Comparison of ENCODE assay signal across 24 cellular contexts in the genomic region with DNA sequence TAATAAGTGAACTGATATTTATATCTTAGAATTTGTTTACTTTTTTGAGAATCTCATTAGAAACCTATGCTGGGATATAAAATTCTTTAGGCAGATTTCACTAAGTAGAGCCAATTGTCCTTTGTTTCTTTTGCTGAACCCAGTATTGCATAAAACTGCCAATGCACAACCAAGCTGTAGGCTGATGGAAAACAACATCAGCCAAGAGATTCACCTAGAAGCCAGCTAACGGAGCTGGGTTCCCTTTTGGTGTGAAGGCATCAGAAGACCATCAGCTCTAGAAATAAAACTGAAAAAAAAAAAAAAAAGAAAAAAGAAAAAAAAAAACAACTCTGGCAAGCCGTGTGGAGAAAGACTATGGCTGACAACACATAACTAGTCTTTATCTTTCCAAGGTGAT.
"Had no signal": no experiment of that assay in that cellular context is flagged by ENCODE, and none has a peak within 500 bp of the region (broad histone marks: within the 10 kb centered on the region; RNA-seq: fewer than 3 reads in every experiment).

No MANE protein-coding gene starts in this region.

- H3K4me3 ChIP-seq: colonic mucosa, esophagus muscularis mucosa, gastroesophageal sphincter, mucosa of descending colon, pancreas, smooth muscle cell, suprapubic skin, thyroid gland had no signal

- H3K4me2 ChIP-seq: smooth muscle cell had no signal

- H3K27me3 ChIP-seq: colonic mucosa, esophagus muscularis mucosa, foreskin keratinocyte, gastroesophageal sphincter, neutrophil, suprapubic skin, thyroid gland had no signal

- H3K36me3 ChIP-seq: colonic mucosa, esophagus muscularis mucosa, gastroesophageal sphincter, neutrophil, pancreas, suprapubic skin, thyroid gland had no signal

- H3K27ac ChIP-seq: colonic mucosa, esophagus muscularis mucosa, foreskin keratinocyte, neutrophil, pancreas, suprapubic skin, thyroid gland had no signal

- H3K4me1 ChIP-seq: colonic mucosa, foreskin keratinocyte, pancreas, suprapubic skin had no signal

- H3K9me3 ChIP-seq: colonic mucosa, esophagus muscularis mucosa, gastroesophageal sphincter, mucosa of descending colon, neutrophil, pancreas, suprapubic skin, thyroid gland had no signal

- DNase-seq: colonic mucosa; effector CD8-positive, alpha-beta T cell; foreskin keratinocyte; hypothalamus; immature natural killer cell; kidney glomerular epithelial cell; mesenchymal stem cell; mucosa of descending colon; naive B cell; pancreas; retina; stimulated activated CD4-positive, alpha-beta T cell treated with anti-CD3 and anti-CD28 coated beads, Interleukin-12 subunit alpha, Interleukin-12 subunit beta, amount 100 ng/mL, for 4 hours; stimulated activated CD4-positive, alpha-beta T cell treated with anti-CD3 and anti-CD28 coated beads, Interleukin-1b, Interleukin-23, amount 100 ng/mL, for 48 hours; stimulated activated CD4-positive, alpha-beta T cell treated with anti-CD3 and anti-CD28 coated beads, Interleukin-4, amount 100 ng/mL, for 1 hour; stimulated activated CD8-positive, alpha-beta memory T cell treated with anti-CD3 and anti-CD28 coated beads, Interleukin-4, amount 100 ng/mL, for 48 hours; stimulated activated naive CD4-positive, alpha-beta T cell; stimulated activated naive CD8-positive, alpha-beta T cell treated with anti-CD3 and anti-CD28 coated beads, Interleukin-15, amount 100 ng/mL, for 72 hours had no signal

- ATAC-seq: foreskin keratinocyte; gastroesophageal sphincter; mucosa of descending colon; sciatic nerve; stimulated activated naive CD8-positive, alpha-beta T cell treated with anti-CD3 and anti-CD28 coated beads, Interleukin-15, amount 100 ng/mL, for 72 hours had no signal
